13 cellular contexts compared by ENCODE assay signal in the genomic region with DNA sequence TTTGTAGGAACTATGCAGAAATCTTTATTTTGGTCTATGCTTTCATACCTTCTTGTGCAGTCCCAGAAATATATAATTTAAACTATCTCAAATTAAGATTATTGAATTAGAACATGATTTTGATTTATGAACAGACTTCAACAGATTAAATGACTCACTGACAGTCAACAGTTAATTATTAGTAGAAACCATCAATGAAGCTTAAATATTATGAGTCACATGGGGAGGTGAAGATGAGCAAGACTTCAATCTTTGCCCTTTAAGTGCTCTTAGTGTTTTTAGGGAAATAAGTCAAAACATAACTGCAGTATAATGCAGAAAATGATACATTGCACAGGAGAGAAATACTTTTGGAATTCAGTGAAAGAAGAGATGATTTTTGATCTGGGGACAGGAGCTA.
"Had no signal": no experiment of that assay in that cellular context is flagged by ENCODE, and none has a peak within 500 bp of the region (broad histone marks: within the 10 kb centered on the region; RNA-seq: fewer than 3 reads in every experiment).

No MANE protein-coding gene starts in this region.

- H3K4me1 Mint-ChIP-seq: activated naive CD8-positive, alpha-beta T cell treated with anti-CD3 and anti-CD28 coated beads for 36 hours; endodermal cell; immature natural killer cell; naive B cell had no signal

- H3K27ac Mint-ChIP-seq: activated CD4-positive, alpha-beta memory T cell treated with anti-CD3 and anti-CD28 coated beads for 36 hours; activated naive CD8-positive, alpha-beta T cell treated with anti-CD3 and anti-CD28 coated beads for 36 hours; endodermal cell; immature natural killer cell had no signal

- DNase-seq: activated CD4-positive, alpha-beta memory T cell treated with anti-CD3 and anti-CD28 coated beads for 36 hours; activated gamma-delta T cell; activated naive CD8-positive, alpha-beta T cell treated with anti-CD3 and anti-CD28 coated beads for 36 hours; activated T-cell treated with anti-CD3 and anti-CD28 coated beads, Interleukin-2, amount 50 U/mL, for 4 hours; brain microvascular endothelial cell; cerebellar nuclear complex; endodermal cell; erythroblast; immature natural killer cell; left colon; midbrain; naive B cell; posterior cingulate gyrus had no signal

- H3K9me3 Mint-ChIP-seq: activated CD4-positive, alpha-beta memory T cell treated with anti-CD3 and anti-CD28 coated beads for 36 hours; activated naive CD8-positive, alpha-beta T cell treated with anti-CD3 and anti-CD28 coated beads for 36 hours; activated T-cell treated with anti-CD3 and anti-CD28 coated beads, Interleukin-2, amount 50 U/mL, for 4 hours; endodermal cell had no signal

- H3K4me3 Mint-ChIP-seq: activated CD4-positive, alpha-beta memory T cell treated with anti-CD3 and anti-CD28 coated beads for 36 hours; activated naive CD8-positive, alpha-beta T cell treated with anti-CD3 and anti-CD28 coated beads for 36 hours; activated T-cell treated with anti-CD3 and anti-CD28 coated beads, Interleukin-2, amount 50 U/mL, for 4 hours; endodermal cell; immature natural killer cell; naive B cell had no signal

- ATAC-seq: activated T-cell treated with anti-CD3 and anti-CD28 coated beads, Interleukin-2, amount 50 U/mL, for 4 hours; left colon had no signal

- H3K27me3 Mint-ChIP-seq: activated CD4-positive, alpha-beta memory T cell treated with anti-CD3 and anti-CD28 coated beads for 36 hours; activated naive CD8-positive, alpha-beta T cell treated with anti-CD3 and anti-CD28 coated beads for 36 hours had no signal

- H3K36me3 Mint-ChIP-seq: activated CD4-positive, alpha-beta memory T cell treated with anti-CD3 and anti-CD28 coated beads for 36 hours; activated naive CD8-positive, alpha-beta T cell treated with anti-CD3 and anti-CD28 coated beads for 36 hours; immature natural killer cell; naive B cell had no signal
